2 cellular contexts compared by ENCODE assay signal in the genomic region with DNA sequence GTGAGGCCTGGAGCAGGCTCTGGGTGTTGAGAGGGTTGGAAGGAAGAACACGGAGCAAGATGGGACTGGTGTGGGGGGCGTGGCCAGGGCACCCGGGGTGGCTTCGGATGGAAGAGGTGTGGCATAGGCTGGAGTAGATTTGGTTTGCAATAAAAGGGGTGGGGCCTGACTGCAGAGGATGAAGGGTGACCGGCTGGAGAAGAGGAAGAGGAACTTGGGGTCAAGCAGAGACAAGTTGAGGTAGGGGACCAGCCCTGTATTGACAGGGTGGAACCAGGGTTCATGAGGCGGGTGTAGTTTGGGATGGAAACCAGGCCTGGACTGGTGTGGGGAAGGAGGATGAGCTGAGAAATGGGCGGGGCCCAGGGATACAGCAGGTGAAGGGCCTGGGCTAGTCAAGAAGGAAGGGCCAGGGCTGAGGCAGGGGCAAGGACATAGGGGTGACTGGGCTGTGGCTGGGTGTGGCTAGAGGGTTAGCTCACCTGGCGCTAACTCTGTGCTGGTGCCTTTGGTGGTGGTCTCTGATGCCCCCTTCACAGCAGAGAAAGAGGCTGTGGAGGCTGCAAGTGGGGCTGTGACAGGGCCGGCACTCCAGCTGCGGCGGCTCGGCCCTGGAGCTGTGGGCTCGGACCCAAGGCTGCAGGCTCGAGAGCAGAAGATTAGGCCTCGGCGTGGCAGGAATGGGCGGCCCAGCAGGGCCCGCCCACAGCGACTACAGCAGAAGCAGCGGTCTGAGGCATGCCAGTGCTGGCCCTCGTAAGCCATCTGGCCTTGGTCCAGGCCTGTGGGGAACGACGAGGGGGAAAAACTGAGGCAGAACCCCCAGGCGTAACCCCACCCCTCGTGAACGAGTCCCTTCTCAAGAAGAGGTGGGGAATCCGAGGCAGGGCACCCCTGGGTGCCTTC.
TF ChIP-seq lines count a peak whose summit lies in the region.

No MANE protein-coding gene starts in this region.

TF ChIP-seq in HEK293, 187 proteins besides CTCF, POLR2A, EP300 and RAD21 (continues in another document):
- TF ChIP-seq KLF8 (tag by site-specific recombination; IDR thresholded peaks at IDR 0.05) (0 out of 2 replicates have a peak, but pooled peaks have one; percentile 32), ZNF777 (tag by site-specific recombination; IDR thresholded peaks at IDR 0.05; ENCODE audit: borderline replicate concordance) (no peak), ZNF544 (tag by site-specific recombination; IDR thresholded peaks at IDR 0.05) (no peak), BCL11B (tag by site-specific recombination; IDR thresholded peaks at IDR 0.05; ENCODE audit: low read depth) (no peak), ZNF274 (IDR thresholded peaks at IDR 0.05; ENCODE audit: low read length) (no peak), ZNF274 (tag by site-specific recombination; IDR thresholded peaks at IDR 0.05; ENCODE audit: borderline replicate concordance) (no peak), ZNF426 (tag by site-specific recombination; IDR thresholded peaks at IDR 0.05) (no peak), ZNF169 (tag by site-specific recombination; IDR thresholded peaks at IDR 0.05) (no peak), ZBTB17 (tag by site-specific recombination; IDR thresholded peaks at IDR 0.05) (0 out of 2 replicates have a peak, but pooled peaks have one; percentile 31), ZBTB21 (tag by site-specific recombination; IDR thresholded peaks at IDR 0.05) (no peak), ZNF155 (tag by site-specific recombination; IDR thresholded peaks at IDR 0.05) (no peak), HOXD13 (CRISPR knock-in tag; IDR thresholded peaks at IDR 0.05; ENCODE audit: borderline replicate concordance) (0 out of 2 replicates have a peak, but pooled peaks have one; percentile 17), EGR2 (tag by site-specific recombination; IDR thresholded peaks at IDR 0.05; ENCODE audit: low read depth) (0 out of 2 replicates have a peak, but pooled peaks have one; percentile 10), GLIS1 (tag by site-specific recombination; IDR thresholded peaks at IDR 0.05) (no peak), ZNF707 (tag by site-specific recombination; IDR thresholded peaks at IDR 0.05) (no peak), TRIM28 (IDR thresholded peaks at IDR 0.05; ENCODE audit: borderline replicate concordance, low read length) (no peak), ZFP41 (tag by site-specific recombination; IDR thresholded peaks at IDR 0.05; ENCODE audit: borderline replicate concordance) (no peak), SP3 (tag by site-specific recombination; IDR thresholded peaks at IDR 0.05) (peak; percentile 63), KLF7 (tag by site-specific recombination; IDR thresholded peaks at IDR 0.05; ENCODE audit: borderline replicate concordance) (peak; percentile 81; the same call in 1 of the 2 replicates)
- TF ChIP-seq, protein P1, sequence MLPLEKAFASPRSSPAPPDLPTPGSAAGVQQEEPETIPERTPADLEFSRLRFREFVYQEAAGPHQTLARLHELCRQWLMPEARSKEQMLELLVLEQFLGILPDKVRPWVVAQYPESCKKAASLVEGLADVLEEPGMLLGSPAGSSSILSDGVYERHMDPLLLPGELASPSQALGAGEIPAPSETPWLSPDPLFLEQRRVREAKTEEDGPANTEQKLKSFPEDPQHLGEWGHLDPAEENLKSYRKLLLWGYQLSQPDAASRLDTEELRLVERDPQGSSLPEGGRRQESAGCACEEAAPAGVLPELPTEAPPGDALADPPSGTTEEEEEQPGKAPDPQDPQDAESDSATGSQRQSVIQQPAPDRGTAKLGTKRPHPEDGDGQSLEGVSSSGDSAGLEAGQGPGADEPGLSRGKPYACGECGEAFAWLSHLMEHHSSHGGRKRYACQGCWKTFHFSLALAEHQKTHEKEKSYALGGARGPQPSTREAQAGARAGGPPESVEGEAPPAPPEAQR (tag by site-specific recombination; IDR thresholded peaks at IDR 0.05) = no peak
- TF ChIP-seq, protein P2, sequence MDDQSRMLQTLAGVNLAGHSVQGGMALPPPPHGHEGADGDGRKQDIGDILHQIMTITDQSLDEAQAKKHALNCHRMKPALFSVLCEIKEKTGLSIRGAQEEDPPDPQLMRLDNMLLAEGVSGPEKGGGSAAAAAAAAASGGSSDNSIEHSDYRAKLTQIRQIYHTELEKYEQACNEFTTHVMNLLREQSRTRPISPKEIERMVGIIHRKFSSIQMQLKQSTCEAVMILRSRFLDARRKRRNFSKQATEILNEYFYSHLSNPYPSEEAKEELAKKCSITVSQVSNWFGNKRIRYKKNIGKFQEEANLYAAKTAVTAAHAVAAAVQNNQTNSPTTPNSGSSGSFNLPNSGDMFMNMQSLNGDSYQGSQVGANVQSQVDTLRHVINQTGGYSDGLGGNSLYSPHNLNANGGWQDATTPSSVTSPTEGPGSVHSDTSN (CRISPR knock-in tag; IDR thresholded peaks at IDR 0.05) = 0 out of 2 replicates have a peak, but pooled peaks have one; percentile 44
- TF ChIP-seq, protein P3, sequence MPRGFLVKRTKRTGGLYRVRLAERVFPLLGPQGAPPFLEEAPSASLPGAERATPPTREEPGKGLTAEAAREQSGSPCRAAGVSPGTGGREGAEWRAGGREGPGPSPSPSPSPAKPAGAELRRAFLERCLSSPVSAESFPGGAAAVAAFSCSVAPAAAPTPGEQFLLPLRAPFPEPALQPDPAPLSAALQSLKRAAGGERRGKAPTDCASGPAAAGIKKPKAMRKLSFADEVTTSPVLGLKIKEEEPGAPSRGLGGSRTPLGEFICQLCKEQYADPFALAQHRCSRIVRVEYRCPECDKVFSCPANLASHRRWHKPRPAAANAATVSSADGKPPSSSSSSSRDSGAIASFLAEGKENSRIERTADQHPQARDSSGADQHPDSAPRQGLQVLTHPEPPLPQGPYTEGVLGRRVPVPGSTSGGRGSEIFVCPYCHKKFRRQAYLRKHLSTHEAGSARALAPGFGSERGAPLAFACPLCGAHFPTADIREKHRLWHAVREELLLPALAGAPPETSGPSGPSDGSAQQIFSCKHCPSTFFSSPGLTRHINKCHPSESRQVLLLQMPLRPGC (tag by site-specific recombination; IDR thresholded peaks at IDR 0.05) = no peak
- TF ChIP-seq, protein P4, sequence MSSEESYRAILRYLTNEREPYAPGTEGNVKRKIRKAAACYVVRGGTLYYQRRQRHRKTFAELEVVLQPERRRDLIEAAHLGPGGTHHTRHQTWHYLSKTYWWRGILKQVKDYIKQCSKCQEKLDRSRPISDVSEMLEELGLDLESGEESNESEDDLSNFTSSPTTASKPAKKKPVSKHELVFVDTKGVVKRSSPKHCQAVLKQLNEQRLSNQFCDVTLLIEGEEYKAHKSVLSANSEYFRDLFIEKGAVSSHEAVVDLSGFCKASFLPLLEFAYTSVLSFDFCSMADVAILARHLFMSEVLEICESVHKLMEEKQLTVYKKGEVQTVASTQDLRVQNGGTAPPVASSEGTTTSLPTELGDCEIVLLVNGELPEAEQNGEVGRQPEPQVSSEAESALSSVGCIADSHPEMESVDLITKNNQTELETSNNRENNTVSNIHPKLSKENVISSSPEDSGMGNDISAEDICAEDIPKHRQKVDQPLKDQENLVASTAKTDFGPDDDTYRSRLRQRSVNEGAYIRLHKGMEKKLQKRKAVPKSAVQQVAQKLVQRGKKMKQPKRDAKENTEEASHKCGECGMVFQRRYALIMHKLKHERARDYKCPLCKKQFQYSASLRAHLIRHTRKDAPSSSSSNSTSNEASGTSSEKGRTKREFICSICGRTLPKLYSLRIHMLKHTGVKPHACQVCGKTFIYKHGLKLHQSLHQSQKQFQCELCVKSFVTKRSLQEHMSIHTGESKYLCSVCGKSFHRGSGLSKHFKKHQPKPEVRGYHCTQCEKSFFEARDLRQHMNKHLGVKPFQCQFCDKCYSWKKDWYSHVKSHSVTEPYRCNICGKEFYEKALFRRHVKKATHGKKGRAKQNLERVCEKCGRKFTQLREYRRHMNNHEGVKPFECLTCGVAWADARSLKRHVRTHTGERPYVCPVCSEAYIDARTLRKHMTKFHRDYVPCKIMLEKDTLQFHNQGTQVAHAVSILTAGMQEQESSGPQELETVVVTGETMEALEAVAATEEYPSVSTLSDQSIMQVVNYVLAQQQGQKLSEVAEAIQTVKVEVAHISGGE (tag by site-specific recombination; conservative IDR thresholded peaks at IDR 0.05; ENCODE audit: low read depth) = no peak

TF ChIP-seq in HepG2, 621 proteins besides CTCF, POLR2A, EP300 and RAD21:
- TF ChIP-seq, protein P5, sequence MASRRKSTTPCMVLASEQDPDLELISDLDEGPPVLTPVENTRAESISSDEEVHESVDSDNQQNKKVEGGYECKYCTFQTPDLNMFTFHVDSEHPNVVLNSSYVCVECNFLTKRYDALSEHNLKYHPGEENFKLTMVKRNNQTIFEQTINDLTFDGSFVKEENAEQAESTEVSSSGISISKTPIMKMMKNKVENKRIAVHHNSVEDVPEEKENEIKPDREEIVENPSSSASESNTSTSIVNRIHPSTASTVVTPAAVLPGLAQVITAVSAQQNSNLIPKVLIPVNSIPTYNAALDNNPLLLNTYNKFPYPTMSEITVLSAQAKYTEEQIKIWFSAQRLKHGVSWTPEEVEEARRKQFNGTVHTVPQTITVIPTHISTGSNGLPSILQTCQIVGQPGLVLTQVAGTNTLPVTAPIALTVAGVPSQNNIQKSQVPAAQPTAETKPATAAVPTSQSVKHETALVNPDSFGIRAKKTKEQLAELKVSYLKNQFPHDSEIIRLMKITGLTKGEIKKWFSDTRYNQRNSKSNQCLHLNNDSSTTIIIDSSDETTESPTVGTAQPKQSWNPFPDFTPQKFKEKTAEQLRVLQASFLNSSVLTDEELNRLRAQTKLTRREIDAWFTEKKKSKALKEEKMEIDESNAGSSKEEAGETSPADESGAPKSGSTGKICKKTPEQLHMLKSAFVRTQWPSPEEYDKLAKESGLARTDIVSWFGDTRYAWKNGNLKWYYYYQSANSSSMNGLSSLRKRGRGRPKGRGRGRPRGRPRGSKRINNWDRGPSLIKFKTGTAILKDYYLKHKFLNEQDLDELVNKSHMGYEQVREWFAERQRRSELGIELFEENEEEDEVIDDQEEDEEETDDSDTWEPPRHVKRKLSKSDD (CRISPR knock-in tag; IDR thresholded peaks at IDR 0.05; ENCODE audit: low read depth) = no peak
- no peak for TF ChIP-seq ZNF343 (CRISPR knock-in tag; IDR thresholded peaks at IDR 0.05)
- TF ChIP-seq XRCC5 (optimal IDR thresholded peaks at IDR 0.05; ENCODE audit: low read length) = no peak
- no peak for TF ChIP-seq ZNF878 (CRISPR knock-in tag; IDR thresholded peaks at IDR 0.05)
- TF ChIP-seq, protein P6, sequence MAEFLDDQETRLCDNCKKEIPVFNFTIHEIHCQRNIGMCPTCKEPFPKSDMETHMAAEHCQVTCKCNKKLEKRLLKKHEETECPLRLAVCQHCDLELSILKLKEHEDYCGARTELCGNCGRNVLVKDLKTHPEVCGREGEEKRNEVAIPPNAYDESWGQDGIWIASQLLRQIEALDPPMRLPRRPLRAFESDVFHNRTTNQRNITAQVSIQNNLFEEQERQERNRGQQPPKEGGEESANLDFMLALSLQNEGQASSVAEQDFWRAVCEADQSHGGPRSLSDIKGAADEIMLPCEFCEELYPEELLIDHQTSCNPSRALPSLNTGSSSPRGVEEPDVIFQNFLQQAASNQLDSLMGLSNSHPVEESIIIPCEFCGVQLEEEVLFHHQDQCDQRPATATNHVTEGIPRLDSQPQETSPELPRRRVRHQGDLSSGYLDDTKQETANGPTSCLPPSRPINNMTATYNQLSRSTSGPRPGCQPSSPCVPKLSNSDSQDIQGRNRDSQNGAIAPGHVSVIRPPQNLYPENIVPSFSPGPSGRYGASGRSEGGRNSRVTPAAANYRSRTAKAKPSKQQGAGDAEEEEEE (CRISPR knock-in tag; IDR thresholded peaks at IDR 0.05; ENCODE audit: borderline replicate concordance) = no peak
- TF ChIP-seq SP2 (CRISPR knock-in tag; IDR thresholded peaks at IDR 0.05) = no peak
- TF ChIP-seq CC2D1A (CRISPR knock-in tag; IDR thresholded peaks at IDR 0.05) = no peak
- TF ChIP-seq SIX4 (CRISPR knock-in tag; IDR thresholded peaks at IDR 0.05) = no peak
- TF ChIP-seq ZNF777 (CRISPR knock-in tag; IDR thresholded peaks at IDR 0.05) = no peak
- no peak for TF ChIP-seq HNF4G (IDR thresholded peaks at IDR 0.05; ENCODE audit: borderline replicate concordance, low read depth, low read length)
- TF ChIP-seq HNF4G (CRISPR knock-in tag; IDR thresholded peaks at IDR 0.05; ENCODE audit: borderline replicate concordance, low read depth) = no peak
- TF ChIP-seq MIER2 (CRISPR knock-in tag; IDR thresholded peaks at IDR 0.05) = no peak
- TF ChIP-seq, protein P7, sequence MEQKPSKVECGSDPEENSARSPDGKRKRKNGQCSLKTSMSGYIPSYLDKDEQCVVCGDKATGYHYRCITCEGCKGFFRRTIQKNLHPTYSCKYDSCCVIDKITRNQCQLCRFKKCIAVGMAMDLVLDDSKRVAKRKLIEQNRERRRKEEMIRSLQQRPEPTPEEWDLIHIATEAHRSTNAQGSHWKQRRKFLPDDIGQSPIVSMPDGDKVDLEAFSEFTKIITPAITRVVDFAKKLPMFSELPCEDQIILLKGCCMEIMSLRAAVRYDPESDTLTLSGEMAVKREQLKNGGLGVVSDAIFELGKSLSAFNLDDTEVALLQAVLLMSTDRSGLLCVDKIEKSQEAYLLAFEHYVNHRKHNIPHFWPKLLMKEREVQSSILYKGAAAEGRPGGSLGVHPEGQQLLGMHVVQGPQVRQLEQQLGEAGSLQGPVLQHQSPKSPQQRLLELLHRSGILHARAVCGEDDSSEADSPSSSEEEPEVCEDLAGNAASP (CRISPR knock-in tag; IDR thresholded peaks at IDR 0.05; ENCODE audit: borderline replicate concordance) = no peak
- TF ChIP-seq, protein P8, sequence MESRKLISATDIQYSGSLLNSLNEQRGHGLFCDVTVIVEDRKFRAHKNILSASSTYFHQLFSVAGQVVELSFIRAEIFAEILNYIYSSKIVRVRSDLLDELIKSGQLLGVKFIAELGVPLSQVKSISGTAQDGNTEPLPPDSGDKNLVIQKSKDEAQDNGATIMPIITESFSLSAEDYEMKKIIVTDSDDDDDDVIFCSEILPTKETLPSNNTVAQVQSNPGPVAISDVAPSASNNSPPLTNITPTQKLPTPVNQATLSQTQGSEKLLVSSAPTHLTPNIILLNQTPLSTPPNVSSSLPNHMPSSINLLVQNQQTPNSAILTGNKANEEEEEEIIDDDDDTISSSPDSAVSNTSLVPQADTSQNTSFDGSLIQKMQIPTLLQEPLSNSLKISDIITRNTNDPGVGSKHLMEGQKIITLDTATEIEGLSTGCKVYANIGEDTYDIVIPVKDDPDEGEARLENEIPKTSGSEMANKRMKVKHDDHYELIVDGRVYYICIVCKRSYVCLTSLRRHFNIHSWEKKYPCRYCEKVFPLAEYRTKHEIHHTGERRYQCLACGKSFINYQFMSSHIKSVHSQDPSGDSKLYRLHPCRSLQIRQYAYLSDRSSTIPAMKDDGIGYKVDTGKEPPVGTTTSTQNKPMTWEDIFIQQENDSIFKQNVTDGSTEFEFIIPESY (CRISPR knock-in tag; IDR thresholded peaks at IDR 0.05) = no peak
- TF ChIP-seq HHEX (CRISPR knock-in tag; IDR thresholded peaks at IDR 0.05) = no peak
